10 cellular contexts compared by ENCODE assay signal in genomic region chr22:31296258-31296657, GRCh38. TPM values are rescaled to one million over a fixed set of nuclear protein-coding genes. Genes with fewer than 3 reads are reported as not detected.
DNase-seq lines count a peak whose midpoint lies in the region; ATAC-seq and TF ChIP-seq lines count a peak whose summit lies in the region.
"Had no signal": no experiment of that assay in that cellular context is flagged by ENCODE, and none has a peak within 500 bp of the region (broad histone marks: within the 10 kb centered on the region; RNA-seq: fewer than 3 reads in every experiment).

No MANE protein-coding gene starts in this region.

- dilution Hi-C loops in IMR-90 (cut with HindIII; ENCODE audit: low sequenced_read_pairs, unreplicated experiment): no loop called here

- peak overlapping the region; percentile 80; the same call in 1 of the 2 replicates for H3K4me2 ChIP-seq in IMR-90 (ENCODE audit: low read depth, low read length)

- peaks cover 8 to 20% of the 10 kb centered on the region in 2 experiments; a peak in 3 of 4 replicates for H3K79me1 ChIP-seq in IMR-90 (ENCODE audit: low read depth in 1 of 2, low read length in 2 of 2)

- H4K91ac ChIP-seq in IMR-90 (ENCODE audit: insufficient read depth, low read depth, low read length): no peak overlapping the region

- no peak for TF ChIP-seq RAD21 in IMR-90 (IDR thresholded peaks at IDR 0.05; ENCODE audit: low read length)

- H2BK20ac ChIP-seq in IMR-90 (ENCODE audit: low read depth, low read length): no peak overlapping the region

- DNase-seq in AG10803 (ENCODE audit: low read depth): peak; percentile 62
- DNase-seq in IMR-90: peak; percentile 58
- peak; percentile 66 for DNase-seq in dermis blood vessel endothelial cell
- DNase-seq in omental fat pad (ENCODE audit: low spot score): no peak
- no peak for DNase-seq in GOT3 (lab: John Stamatoyannopoulos, UW)
- no peak for DNase-seq in NCI-H526 treated with DMSO at 0.1 percent for 48 hours (lab: John Stamatoyannopoulos, UW)
- DNase-seq: DND-41, NCI-H2081 treated with DMSO at 0.1 percent for 48 hours had no signal

- H3K4me1 ChIP-seq in IMR-90 (ENCODE audit: control insufficient read depth, insufficient read depth, low read length): peaks cover 8% of the 10 kb centered on the region; the same call in 1 of the 2 replicates

- in situ Hi-C loops in IMR-90 (cut with MboI; ENCODE audit: low sequenced_read_pairs): no loop called here

- no peak for TF ChIP-seq POLR2A in IMR-90 (IDR thresholded peaks at IDR 0.05; ENCODE audit: low read depth, low read length)

- H3K4me3 ChIP-seq in AG10803 (ENCODE audit: low read length) (no peak overlapping the region), IMR-90 (ENCODE audit: insufficient read depth, low read depth, low read length) (no peak overlapping the region)

- H2BK120ac ChIP-seq in IMR-90 (ENCODE audit: low read depth, low read length): no peak overlapping the region; the same call in 1 of the 2 replicates

- no CpG with 5 or more reads among the region's 4 CpGs for WGBS in IMR-90 (ENCODE audit: extremely low coverage in 2 of 2, insufficient read length in 1 of 2), 2 experiments

- no peak overlapping the region for H2BK15ac ChIP-seq in IMR-90 (ENCODE audit: low read depth, low read length)

- no peak overlapping the region for H2AFZ ChIP-seq in IMR-90 (replicated peaks; ENCODE audit: low read length, poor library complexity)

- peak overlapping the region; percentile 82 for H2BK5ac ChIP-seq in IMR-90 (ENCODE audit: low read depth, low read length, poor library complexity, severe bottlenecking)

- H4K20me1 ChIP-seq in IMR-90 (ENCODE audit: insufficient read depth, low read length): no peaks in the 10 kb centered on the region

- H3K9ac ChIP-seq in IMR-90 (ENCODE audit: low read depth, low read length): no peak overlapping the region

- no peak overlapping the region; the same call in 1 of the 2 replicates for H3K4ac ChIP-seq in IMR-90 (ENCODE audit: low read depth, low read length)

- POLR2A ChIA-PET in IMR-90 (lab: Charles Lee; ENCODE audit: unreplicated experiment): no interaction called here

- H3K36me3 ChIP-seq in IMR-90 (ENCODE audit: control insufficient read depth, insufficient read depth, low read length): no peaks in the 10 kb centered on the region

- ATAC-seq in IMR-90 (ENCODE audit: low read depth): no peak; the same call in 1 of the 2 replicates
- ATAC-seq in omental fat pad (ENCODE audit: low FRiP score): peak; percentile 33
- ATAC-seq in HG03159 (IDR thresholded peaks at IDR 0.05; ENCODE audit: unreplicated experiment): no peak
- no peak for ATAC-seq in HG02571 (IDR thresholded peaks at IDR 0.05; ENCODE audit: unreplicated experiment)

- no peak overlapping the region for H3K56ac ChIP-seq in IMR-90 (ENCODE audit: extremely low read depth, insufficient read depth, low read length)

- H4K5ac ChIP-seq in IMR-90 (ENCODE audit: low read depth, low read length): peak overlapping the region; percentile 48; the same call in 1 of the 2 replicates

- no peaks in the 10 kb centered on the region for H3K9me1 ChIP-seq in IMR-90 (ENCODE audit: insufficient read depth, low read length)

- no peak overlapping the region for H3K18ac ChIP-seq in IMR-90 (ENCODE audit: low read depth, low read length)

- BruUV-seq in IMR-90 (replicated peaks; lab: Mats Ljungman, UMichigan): no TSS peak

- 0 out of 2 replicates have a peak overlapping the region, but pooled peaks have one; percentile 13 for H3K14ac ChIP-seq in IMR-90 (replicated peaks; ENCODE audit: low read depth, low read length)

- no peak overlapping the region for H2AK5ac ChIP-seq in IMR-90 (ENCODE audit: low read depth, low read length)

- H3K23ac ChIP-seq in IMR-90 (ENCODE audit: low read depth, low read length): peak overlapping the region; percentile 20; the same call in 1 of the 2 replicates

- intact Hi-C loops in IMR-90 (cut with micrococcal nuclease): no loop called here

- H2AK9ac ChIP-seq in IMR-90 (replicated peaks; ENCODE audit: low read depth, low read length, poor library complexity): no peak overlapping the region

- H3K27ac ChIP-seq in IMR-90 (ENCODE audit: insufficient read depth, low read length): no peak overlapping the region

- TF ChIP-seq CTCF in AG10803 (conservative IDR thresholded peaks at IDR 0.05; ENCODE audit: low read length) (no peak), IMR-90 (conservative IDR thresholded peaks at IDR 0.05; ENCODE audit: low read depth, low read length) (no peak), omental fat pad (IDR thresholded peaks at IDR 0.05) (no peak)

- no peaks in the 10 kb centered on the region for H3K27me3 ChIP-seq in IMR-90 (ENCODE audit: control insufficient read depth, insufficient read depth, low read length)

- H4K8ac ChIP-seq in IMR-90 (ENCODE audit: low read depth in 2 of 2, low read length in 2 of 2): peak overlapping the region in 1 of 2 experiments; percentile 48; a peak in 1 of 4 replicates

- H3K9me3 ChIP-seq in IMR-90 (ENCODE audit: control insufficient read depth, insufficient read depth, low read length): no peaks in the 10 kb centered on the region

- CTCF ChIA-PET in IMR-90 (lab: Yijun Ruan, JAX): interaction anchor here (1.5 to 3.6 kb wide), 2 partner anchors 17 to 23 kb away, joined by 6 to 24 read pairs; no protein-coding TSS in a partner anchor

TF ChIP-seq in IMR-90, 13 proteins besides CTCF, POLR2A, EP300 and RAD21:
- no peak for TF ChIP-seq MXI1 (IDR thresholded peaks at IDR 0.05; ENCODE audit: borderline replicate concordance, low read depth, low read length)
- TF ChIP-seq CEBPB (IDR thresholded peaks at IDR 0.05; ENCODE audit: low read depth, low read length): peak; percentile 71

RNA-seq across cellular contexts. Expression of gene PIK3IP1, which starts 4.0 kb away (rescaled TPM):
- total RNA-seq in IMR-90 (2012; rRNA removed) (12.9 and 13.3 TPM in 2 replicates), dermis blood vessel endothelial cell (15.4 and 17.2 TPM in 2 replicates), omental fat pad (10 to 100 TPM; 32.8 to 61.2 (median 47.1) TPM)
- polyA plus RNA-seq in IMR-90 (2012; rRNA removed): 16.8 and 17.6 TPM in 2 replicates
- polyA plus RNA-seq in IMR-90 (2012; cell fraction: cytosol; rRNA removed): 15.1 and 28.9 TPM in 2 replicates
- polyA plus RNA-seq in IMR-90 (2012; cell fraction: nucleus; rRNA removed; ENCODE audit: low replicate concordance): 18.3 and 21.2 TPM in 2 replicates

RNA-seq across cellular contexts. Expression of gene PATZ1, which starts 49.9 kb away (rescaled TPM):
- total RNA-seq in IMR-90 (2012; rRNA removed) (6.4 and 6.5 TPM in 2 replicates), dermis blood vessel endothelial cell (17.0 and 20.3 TPM in 2 replicates), omental fat pad (10 to 100 TPM; 10.8 to 15.4 (median 14.8) TPM)
- polyA plus RNA-seq in IMR-90 (2012; rRNA removed): 9.2 and 10.5 TPM in 2 replicates
- 6.3 and 9.1 TPM in 2 replicates for polyA plus RNA-seq in IMR-90 (2012; cell fraction: cytosol; rRNA removed)
- 10.8 and 17.0 TPM in 2 replicates for polyA plus RNA-seq in IMR-90 (2012; cell fraction: nucleus; rRNA removed; ENCODE audit: low replicate concordance)

Comparison
In these comparisons a context has a peak if more than half of its experiments do, and no peak if none do; other contexts are left out.
1. DNase-seq: peak in AG10803 (single experiment), IMR-90 (single experiment) and dermis blood vessel endothelial cell (single experiment); none in omental fat pad (single experiment), GOT3 (single experiment) and NCI-H526 treated with DMSO at 0.1 percent for 48 hours (single experiment).